Comparison of ENCODE assay signal across 1 cellular context in the genomic region with DNA sequence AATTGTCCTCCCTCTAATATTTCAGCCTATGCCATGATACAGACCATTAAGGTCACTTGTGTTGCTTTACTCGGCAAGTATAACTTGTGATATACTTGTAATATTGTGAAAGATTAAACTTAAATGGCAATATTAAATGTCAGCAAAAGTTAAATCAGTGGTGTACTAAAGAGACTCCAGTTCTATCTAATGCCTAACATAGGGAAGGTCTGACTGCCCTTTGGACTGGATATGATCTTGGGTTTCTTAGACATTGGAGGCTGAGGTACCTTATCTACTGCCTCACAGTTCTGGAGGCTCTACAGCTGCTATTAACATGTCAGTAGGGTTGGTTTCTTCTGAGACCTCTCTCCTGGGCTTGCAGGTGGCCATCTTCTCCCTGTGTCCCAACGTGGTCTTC.
TF ChIP-seq lines count a peak whose summit lies in the region.

No MANE protein-coding gene starts in this region.

TF ChIP-seq in K562, 482 proteins besides CTCF, POLR2A, EP300 and RAD21 (continued from another document and continues in another):
- TF ChIP-seq, protein P1, sequence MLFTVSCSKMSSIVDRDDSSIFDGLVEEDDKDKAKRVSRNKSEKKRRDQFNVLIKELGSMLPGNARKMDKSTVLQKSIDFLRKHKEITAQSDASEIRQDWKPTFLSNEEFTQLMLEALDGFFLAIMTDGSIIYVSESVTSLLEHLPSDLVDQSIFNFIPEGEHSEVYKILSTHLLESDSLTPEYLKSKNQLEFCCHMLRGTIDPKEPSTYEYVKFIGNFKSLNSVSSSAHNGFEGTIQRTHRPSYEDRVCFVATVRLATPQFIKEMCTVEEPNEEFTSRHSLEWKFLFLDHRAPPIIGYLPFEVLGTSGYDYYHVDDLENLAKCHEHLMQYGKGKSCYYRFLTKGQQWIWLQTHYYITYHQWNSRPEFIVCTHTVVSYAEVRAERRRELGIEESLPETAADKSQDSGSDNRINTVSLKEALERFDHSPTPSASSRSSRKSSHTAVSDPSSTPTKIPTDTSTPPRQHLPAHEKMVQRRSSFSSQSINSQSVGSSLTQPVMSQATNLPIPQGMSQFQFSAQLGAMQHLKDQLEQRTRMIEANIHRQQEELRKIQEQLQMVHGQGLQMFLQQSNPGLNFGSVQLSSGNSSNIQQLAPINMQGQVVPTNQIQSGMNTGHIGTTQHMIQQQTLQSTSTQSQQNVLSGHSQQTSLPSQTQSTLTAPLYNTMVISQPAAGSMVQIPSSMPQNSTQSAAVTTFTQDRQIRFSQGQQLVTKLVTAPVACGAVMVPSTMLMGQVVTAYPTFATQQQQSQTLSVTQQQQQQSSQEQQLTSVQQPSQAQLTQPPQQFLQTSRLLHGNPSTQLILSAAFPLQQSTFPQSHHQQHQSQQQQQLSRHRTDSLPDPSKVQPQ (CRISPR knock-in tag; IDR thresholded peaks at IDR 0.05; ENCODE audit: borderline replicate concordance) = no peak
- TF ChIP-seq POLR2H (tag; IDR thresholded peaks at IDR 0.05; ENCODE audit: low read depth) (no peak), EZH2 (IDR thresholded peaks at IDR 0.05; ENCODE audit: borderline replicate concordance, low read depth, low read length) (no peak), NFRKB (IDR thresholded peaks at IDR 0.05; ENCODE audit: low read depth) (no peak), TAF9B (IDR thresholded peaks at IDR 0.05; ENCODE audit: partially characterized antibody) (no peak), NR4A1 (CRISPR knock-in tag; IDR thresholded peaks at IDR 0.05) (no peak), NR4A1 (tag; IDR thresholded peaks at IDR 0.05) (0 out of 2 replicates have a peak, but pooled peaks have one; percentile 31), FOXP1 (CRISPR knock-in tag; IDR thresholded peaks at IDR 0.05) (no peak), TCF7L2 (IDR thresholded peaks at IDR 0.05; ENCODE audit: low read depth, low read length) (no peak), MCM3 (IDR thresholded peaks at IDR 0.05) (no peak), ZFX (CRISPR knock-in tag; IDR thresholded peaks at IDR 0.05) (no peak), ZNF324 (CRISPR knock-in tag; IDR thresholded peaks at IDR 0.05) (no peak), TRIM24 (IDR thresholded peaks at IDR 0.05) (peak; percentile 79 to 88), KLF1 (tag; IDR thresholded peaks at IDR 0.05) (no peak), ZC3H11A (IDR thresholded peaks at IDR 0.05; ENCODE audit: low read depth, low read length) (no peak), ZNF76 (CRISPR knock-in tag; IDR thresholded peaks at IDR 0.05; ENCODE audit: borderline replicate concordance) (no peak), MTA3 (IDR thresholded peaks at IDR 0.05; ENCODE audit: borderline replicate concordance) (peak; percentile 56; the same call in 1 of the 2 replicates), ZNF239 (CRISPR knock-in tag; IDR thresholded peaks at IDR 0.05) (no peak), ESRRA (IDR thresholded peaks at IDR 0.05; ENCODE audit: borderline replicate concordance, low read depth) (no peak; the same call in 1 of the 2 replicates), HLTF (IDR thresholded peaks at IDR 0.05) (no peak), ZBTB17 (CRISPR knock-in tag; IDR thresholded peaks at IDR 0.05) (no peak), CREB1 (IDR thresholded peaks at IDR 0.05) (no peak), CREB1 (CRISPR knock-in tag; IDR thresholded peaks at IDR 0.05) (no peak), TSC22D4 (tag; IDR thresholded peaks at IDR 0.05) (no peak), NR2C1 (IDR thresholded peaks at IDR 0.05) (no peak), NR2C1 (tag; IDR thresholded peaks at IDR 0.05) (no peak), TAF15 (IDR thresholded peaks at IDR 0.05; ENCODE audit: low read depth, low read length) (no peak), YBX1 (IDR thresholded peaks at IDR 0.05) (no peak), NFATC3 (IDR thresholded peaks at IDR 0.05) (no peak), EP400 (IDR thresholded peaks at IDR 0.05) (no peak), GATAD2A (IDR thresholded peaks at IDR 0.05) (no peak), NR3C1 (CRISPR knock-in tag; IDR thresholded peaks at IDR 0.05) (no peak), TGIF2 (CRISPR knock-in tag; IDR thresholded peaks at IDR 0.05) (no peak), MEIS2 (IDR thresholded peaks at IDR 0.05; ENCODE audit: partially characterized antibody) (peak; percentile 62), HNRNPL (IDR thresholded peaks at IDR 0.05; ENCODE audit: low read depth, low read length) (no peak), SMARCA4 (IDR thresholded peaks at IDR 0.05) (peak; percentile 62), ARHGAP35 (IDR thresholded peaks at IDR 0.05; ENCODE audit: partially characterized antibody) (no peak), CC2D1A (IDR thresholded peaks at IDR 0.05) (peak; percentile 79), ZNF224 (CRISPR knock-in tag; IDR thresholded peaks at IDR 0.05) (no peak), POLR2B (IDR thresholded peaks at IDR 0.05; ENCODE audit: low read depth, partially characterized antibody) (no peak)
- TF ChIP-seq, protein P2, sequence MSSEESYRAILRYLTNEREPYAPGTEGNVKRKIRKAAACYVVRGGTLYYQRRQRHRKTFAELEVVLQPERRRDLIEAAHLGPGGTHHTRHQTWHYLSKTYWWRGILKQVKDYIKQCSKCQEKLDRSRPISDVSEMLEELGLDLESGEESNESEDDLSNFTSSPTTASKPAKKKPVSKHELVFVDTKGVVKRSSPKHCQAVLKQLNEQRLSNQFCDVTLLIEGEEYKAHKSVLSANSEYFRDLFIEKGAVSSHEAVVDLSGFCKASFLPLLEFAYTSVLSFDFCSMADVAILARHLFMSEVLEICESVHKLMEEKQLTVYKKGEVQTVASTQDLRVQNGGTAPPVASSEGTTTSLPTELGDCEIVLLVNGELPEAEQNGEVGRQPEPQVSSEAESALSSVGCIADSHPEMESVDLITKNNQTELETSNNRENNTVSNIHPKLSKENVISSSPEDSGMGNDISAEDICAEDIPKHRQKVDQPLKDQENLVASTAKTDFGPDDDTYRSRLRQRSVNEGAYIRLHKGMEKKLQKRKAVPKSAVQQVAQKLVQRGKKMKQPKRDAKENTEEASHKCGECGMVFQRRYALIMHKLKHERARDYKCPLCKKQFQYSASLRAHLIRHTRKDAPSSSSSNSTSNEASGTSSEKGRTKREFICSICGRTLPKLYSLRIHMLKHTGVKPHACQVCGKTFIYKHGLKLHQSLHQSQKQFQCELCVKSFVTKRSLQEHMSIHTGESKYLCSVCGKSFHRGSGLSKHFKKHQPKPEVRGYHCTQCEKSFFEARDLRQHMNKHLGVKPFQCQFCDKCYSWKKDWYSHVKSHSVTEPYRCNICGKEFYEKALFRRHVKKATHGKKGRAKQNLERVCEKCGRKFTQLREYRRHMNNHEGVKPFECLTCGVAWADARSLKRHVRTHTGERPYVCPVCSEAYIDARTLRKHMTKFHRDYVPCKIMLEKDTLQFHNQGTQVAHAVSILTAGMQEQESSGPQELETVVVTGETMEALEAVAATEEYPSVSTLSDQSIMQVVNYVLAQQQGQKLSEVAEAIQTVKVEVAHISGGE (CRISPR knock-in tag; IDR thresholded peaks at IDR 0.05) = no peak
- TF ChIP-seq, protein P3, sequence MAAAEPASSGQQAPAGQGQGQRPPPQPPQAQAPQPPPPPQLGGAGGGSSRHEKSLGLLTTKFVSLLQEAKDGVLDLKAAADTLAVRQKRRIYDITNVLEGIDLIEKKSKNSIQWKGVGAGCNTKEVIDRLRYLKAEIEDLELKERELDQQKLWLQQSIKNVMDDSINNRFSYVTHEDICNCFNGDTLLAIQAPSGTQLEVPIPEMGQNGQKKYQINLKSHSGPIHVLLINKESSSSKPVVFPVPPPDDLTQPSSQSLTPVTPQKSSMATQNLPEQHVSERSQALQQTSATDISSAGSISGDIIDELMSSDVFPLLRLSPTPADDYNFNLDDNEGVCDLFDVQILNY (CRISPR knock-in tag; IDR thresholded peaks at IDR 0.05) = no peak
- TF ChIP-seq, protein P4, sequence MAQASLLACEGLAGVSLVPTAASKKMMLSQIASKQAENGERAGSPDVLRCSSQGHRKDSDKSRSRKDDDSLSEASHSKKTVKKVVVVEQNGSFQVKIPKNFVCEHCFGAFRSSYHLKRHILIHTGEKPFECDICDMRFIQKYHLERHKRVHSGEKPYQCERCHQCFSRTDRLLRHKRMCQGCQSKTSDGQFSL (CRISPR knock-in tag; IDR thresholded peaks at IDR 0.05) = no peak
- TF ChIP-seq, protein P4 (tag; IDR thresholded peaks at IDR 0.05) = no peak
- TF ChIP-seq, protein P5, sequence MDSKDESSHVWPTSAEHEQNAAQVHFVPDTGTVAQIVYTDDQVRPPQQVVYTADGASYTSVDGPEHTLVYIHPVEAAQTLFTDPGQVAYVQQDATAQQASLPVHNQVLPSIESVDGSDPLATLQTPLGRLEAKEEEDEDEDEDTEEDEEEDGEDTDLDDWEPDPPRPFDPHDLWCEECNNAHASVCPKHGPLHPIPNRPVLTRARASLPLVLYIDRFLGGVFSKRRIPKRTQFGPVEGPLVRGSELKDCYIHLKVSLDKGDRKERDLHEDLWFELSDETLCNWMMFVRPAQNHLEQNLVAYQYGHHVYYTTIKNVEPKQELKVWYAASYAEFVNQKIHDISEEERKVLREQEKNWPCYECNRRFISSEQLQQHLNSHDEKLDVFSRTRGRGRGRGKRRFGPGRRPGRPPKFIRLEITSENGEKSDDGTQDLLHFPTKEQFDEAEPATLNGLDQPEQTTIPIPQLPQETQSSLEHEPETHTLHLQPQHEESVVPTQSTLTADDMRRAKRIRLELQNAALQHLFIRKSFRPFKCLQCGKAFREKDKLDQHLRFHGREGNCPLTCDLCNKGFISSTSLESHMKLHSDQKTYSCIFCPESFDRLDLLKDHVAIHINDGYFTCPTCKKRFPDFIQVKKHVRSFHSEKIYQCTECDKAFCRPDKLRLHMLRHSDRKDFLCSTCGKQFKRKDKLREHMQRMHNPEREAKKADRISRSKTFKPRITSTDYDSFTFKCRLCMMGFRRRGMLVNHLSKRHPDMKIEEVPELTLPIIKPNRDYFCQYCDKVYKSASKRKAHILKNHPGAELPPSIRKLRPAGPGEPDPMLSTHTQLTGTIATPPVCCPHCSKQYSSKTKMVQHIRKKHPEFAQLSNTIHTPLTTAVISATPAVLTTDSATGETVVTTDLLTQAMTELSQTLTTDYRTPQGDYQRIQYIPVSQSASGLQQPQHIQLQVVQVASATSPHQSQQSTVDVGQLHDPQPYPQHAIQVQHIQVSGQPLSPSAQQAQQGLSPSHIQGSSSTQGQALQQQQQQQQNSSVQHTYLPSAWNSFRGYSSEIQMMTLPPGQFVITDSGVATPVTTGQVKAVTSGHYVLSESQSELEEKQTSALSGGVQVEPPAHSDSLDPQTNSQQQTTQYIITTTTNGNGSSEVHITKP (IDR thresholded peaks at IDR 0.05; ENCODE audit: partially characterized antibody) = no peak
- TF ChIP-seq, protein P6, sequence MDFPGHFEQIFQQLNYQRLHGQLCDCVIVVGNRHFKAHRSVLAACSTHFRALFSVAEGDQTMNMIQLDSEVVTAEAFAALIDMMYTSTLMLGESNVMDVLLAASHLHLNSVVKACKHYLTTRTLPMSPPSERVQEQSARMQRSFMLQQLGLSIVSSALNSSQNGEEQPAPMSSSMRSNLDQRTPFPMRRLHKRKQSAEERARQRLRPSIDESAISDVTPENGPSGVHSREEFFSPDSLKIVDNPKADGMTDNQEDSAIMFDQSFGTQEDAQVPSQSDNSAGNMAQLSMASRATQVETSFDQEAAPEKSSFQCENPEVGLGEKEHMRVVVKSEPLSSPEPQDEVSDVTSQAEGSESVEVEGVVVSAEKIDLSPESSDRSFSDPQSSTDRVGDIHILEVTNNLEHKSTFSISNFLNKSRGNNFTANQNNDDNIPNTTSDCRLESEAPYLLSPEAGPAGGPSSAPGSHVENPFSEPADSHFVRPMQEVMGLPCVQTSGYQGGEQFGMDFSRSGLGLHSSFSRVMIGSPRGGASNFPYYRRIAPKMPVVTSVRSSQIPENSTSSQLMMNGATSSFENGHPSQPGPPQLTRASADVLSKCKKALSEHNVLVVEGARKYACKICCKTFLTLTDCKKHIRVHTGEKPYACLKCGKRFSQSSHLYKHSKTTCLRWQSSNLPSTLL (IDR thresholded peaks at IDR 0.05) = no peak
- TF ChIP-seq, protein P7, sequence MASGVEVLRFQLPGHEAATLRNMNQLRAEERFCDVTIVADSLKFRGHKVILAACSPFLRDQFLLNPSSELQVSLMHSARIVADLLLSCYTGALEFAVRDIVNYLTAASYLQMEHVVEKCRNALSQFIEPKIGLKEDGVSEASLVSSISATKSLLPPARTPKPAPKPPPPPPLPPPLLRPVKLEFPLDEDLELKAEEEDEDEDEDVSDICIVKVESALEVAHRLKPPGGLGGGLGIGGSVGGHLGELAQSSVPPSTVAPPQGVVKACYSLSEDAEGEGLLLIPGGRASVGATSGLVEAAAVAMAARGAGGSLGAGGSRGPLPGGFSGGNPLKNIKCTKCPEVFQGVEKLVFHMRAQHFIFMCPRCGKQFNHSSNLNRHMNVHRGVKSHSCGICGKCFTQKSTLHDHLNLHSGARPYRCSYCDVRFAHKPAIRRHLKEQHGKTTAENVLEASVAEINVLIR (CRISPR knock-in tag; IDR thresholded peaks at IDR 0.05) = no peak
- TF ChIP-seq, protein P8, sequence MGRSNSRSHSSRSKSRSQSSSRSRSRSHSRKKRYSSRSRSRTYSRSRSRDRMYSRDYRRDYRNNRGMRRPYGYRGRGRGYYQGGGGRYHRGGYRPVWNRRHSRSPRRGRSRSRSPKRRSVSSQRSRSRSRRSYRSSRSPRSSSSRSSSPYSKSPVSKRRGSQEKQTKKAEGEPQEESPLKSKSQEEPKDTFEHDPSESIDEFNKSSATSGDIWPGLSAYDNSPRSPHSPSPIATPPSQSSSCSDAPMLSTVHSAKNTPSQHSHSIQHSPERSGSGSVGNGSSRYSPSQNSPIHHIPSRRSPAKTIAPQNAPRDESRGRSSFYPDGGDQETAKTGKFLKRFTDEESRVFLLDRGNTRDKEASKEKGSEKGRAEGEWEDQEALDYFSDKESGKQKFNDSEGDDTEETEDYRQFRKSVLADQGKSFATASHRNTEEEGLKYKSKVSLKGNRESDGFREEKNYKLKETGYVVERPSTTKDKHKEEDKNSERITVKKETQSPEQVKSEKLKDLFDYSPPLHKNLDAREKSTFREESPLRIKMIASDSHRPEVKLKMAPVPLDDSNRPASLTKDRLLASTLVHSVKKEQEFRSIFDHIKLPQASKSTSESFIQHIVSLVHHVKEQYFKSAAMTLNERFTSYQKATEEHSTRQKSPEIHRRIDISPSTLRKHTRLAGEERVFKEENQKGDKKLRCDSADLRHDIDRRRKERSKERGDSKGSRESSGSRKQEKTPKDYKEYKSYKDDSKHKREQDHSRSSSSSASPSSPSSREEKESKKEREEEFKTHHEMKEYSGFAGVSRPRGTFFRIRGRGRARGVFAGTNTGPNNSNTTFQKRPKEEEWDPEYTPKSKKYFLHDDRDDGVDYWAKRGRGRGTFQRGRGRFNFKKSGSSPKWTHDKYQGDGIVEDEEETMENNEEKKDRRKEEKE (IDR thresholded peaks at IDR 0.05; ENCODE audit: borderline replicate concordance in 1 of 2, control insufficient read depth in 1 of 2, low read depth in 2 of 2, low read length in 1 of 2) = no peak
- TF ChIP-seq, protein P9, sequence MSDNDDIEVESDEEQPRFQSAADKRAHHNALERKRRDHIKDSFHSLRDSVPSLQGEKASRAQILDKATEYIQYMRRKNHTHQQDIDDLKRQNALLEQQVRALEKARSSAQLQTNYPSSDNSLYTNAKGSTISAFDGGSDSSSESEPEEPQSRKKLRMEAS (CRISPR knock-in tag; IDR thresholded peaks at IDR 0.05) = no peak
- TF ChIP-seq, protein P10, sequence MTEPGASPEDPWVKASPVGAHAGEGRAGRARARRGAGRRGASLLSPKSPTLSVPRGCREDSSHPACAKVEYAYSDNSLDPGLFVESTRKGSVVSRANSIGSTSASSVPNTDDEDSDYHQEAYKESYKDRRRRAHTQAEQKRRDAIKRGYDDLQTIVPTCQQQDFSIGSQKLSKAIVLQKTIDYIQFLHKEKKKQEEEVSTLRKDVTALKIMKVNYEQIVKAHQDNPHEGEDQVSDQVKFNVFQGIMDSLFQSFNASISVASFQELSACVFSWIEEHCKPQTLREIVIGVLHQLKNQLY (CRISPR knock-in tag; conservative IDR thresholded peaks at IDR 0.05) = no peak
